In genomic region chr3:48445277-48445882, GRCh38 we compare ENCODE assay signal across 12 cellular contexts. TPM values are rescaled to one million over a fixed set of nuclear protein-coding genes. Genes with fewer than 3 reads are reported as not detected.
DNase-seq lines count a peak whose midpoint lies in the region; ATAC-seq and TF ChIP-seq lines count a peak whose summit lies in the region.
"Had no signal": no experiment of that assay in that cellular context is flagged by ENCODE, and none has a peak within 500 bp of the region (broad histone marks: within the 10 kb centered on the region; RNA-seq: fewer than 3 reads in every experiment).

No MANE protein-coding gene starts in this region.

- no peak overlapping the region for H2BK12ac ChIP-seq in trophoblast cell (ENCODE audit: low read length)

- H2BK120ac ChIP-seq in trophoblast cell (ENCODE audit: insufficient read depth, low read length, poor library complexity) = no peak overlapping the region

- no peak for DNase-seq in CD8-positive, alpha-beta memory T cell
- no peak for DNase-seq in effector memory CD4-positive, alpha-beta T cell
- DNase-seq in neural crest cell (ENCODE audit: low read depth, low spot score) (no peak), anterior cingulate cortex (lab: John Stamatoyannopoulos, UW) (no peak), trophoblast cell (no peak), midbrain (lab: John Stamatoyannopoulos, UW) (no peak)
- DNase-seq: effector CD8-positive, alpha-beta T cell; NCI-H2171 treated with DMSO at 0.1 percent for 48 hours; retina; upper lobe of left lung had no signal

- no peak overlapping the region for H3K27ac ChIP-seq in CD8-positive, alpha-beta memory T cell (ENCODE audit: low read depth, low read length)
- H3K27ac ChIP-seq in effector memory CD4-positive, alpha-beta T cell (ENCODE audit: insufficient read depth, low read length, poor library complexity, severe bottlenecking) = peak overlapping the region; percentile 71
- H3K27ac ChIP-seq in trophoblast cell (ENCODE audit: low read depth, low read length) = no peak overlapping the region

- H4K12ac ChIP-seq in trophoblast cell (ENCODE audit: low read depth, low read length) = no peak overlapping the region

- CTCF ChIA-PET in CD8-positive, alpha-beta memory T cell (lab: Charles Lee) = interaction anchor here (1.4 to 4.7 kb wide), 7 partner anchors 10 to 112 kb away, joined by 3 to 60 read pairs (median 7); no protein-coding TSS in a partner anchor

- H3K4ac ChIP-seq in trophoblast cell (ENCODE audit: low read depth, low read length) = no peak overlapping the region

- no peak overlapping the region for H3K14ac ChIP-seq in trophoblast cell (ENCODE audit: low read length)

- peak overlapping the region; percentile 91 to 96 (median 95) for H3K27ac Mint-ChIP-seq in CD8-positive, alpha-beta memory T cell
- no peak overlapping the region for H3K27ac Mint-ChIP-seq in neural crest cell (ENCODE audit: unreplicated experiment)

- H3K4me1 ChIP-seq in CD8-positive, alpha-beta memory T cell (ENCODE audit: insufficient read depth, low read length) = peaks cover 33% of the 10 kb centered on the region
- H3K4me1 ChIP-seq in Loucy (ENCODE audit: insufficient read depth, low read length, poor library complexity, severe bottlenecking) (peaks cover 39% of the 10 kb centered on the region), trophoblast cell (ENCODE audit: control insufficient read depth in 1 of 2, insufficient read depth in 2 of 2, low read length in 2 of 2) (peaks cover 9 to 10% of the 10 kb centered on the region in 2 experiments)
- peaks cover 22% of the 10 kb centered on the region for H3K4me1 ChIP-seq in effector memory CD4-positive, alpha-beta T cell (ENCODE audit: control insufficient read depth, insufficient read depth, low read length, poor library complexity, severe bottlenecking)

- H3K4me2 ChIP-seq in Loucy (ENCODE audit: low read depth, low read length, poor library complexity, severe bottlenecking) (peak overlapping the region; percentile 97), trophoblast cell (ENCODE audit: low read length) (no peak overlapping the region)

- H2AFZ ChIP-seq in Loucy (ENCODE audit: low read length) = no peak overlapping the region
- no peak overlapping the region for H2AFZ ChIP-seq in trophoblast cell (ENCODE audit: insufficient read depth, low read length, poor library complexity)

- H3K27me3 Mint-ChIP-seq in CD8-positive, alpha-beta memory T cell = no peaks in the 10 kb centered on the region
- no peaks in the 10 kb centered on the region for H3K27me3 Mint-ChIP-seq in neural crest cell (ENCODE audit: low read depth)

- peaks cover 3% of the 10 kb centered on the region for H3K79me1 ChIP-seq in trophoblast cell (ENCODE audit: low read length)

- no peaks in the 10 kb centered on the region for H3K27me3 ChIP-seq in CD8-positive, alpha-beta memory T cell (ENCODE audit: insufficient read depth, low read length, poor library complexity, severe bottlenecking)
- no peaks in the 10 kb centered on the region for H3K27me3 ChIP-seq in Loucy (ENCODE audit: insufficient read depth, low read length, poor library complexity, severe bottlenecking)
- no peaks in the 10 kb centered on the region for H3K27me3 ChIP-seq in effector memory CD4-positive, alpha-beta T cell (replicated peaks; ENCODE audit: control insufficient read depth, insufficient read depth, low read length, poor library complexity, severe bottlenecking)
- no peaks in the 10 kb centered on the region for H3K27me3 ChIP-seq in trophoblast cell (ENCODE audit: insufficient read depth, low read length)
- H3K27me3 ChIP-seq: upper lobe of left lung had no signal

- no peak overlapping the region for H3K18ac ChIP-seq in trophoblast cell (ENCODE audit: low read length)

- H3K9ac ChIP-seq in Loucy (ENCODE audit: low read depth, low read length, poor library complexity, severe bottlenecking) = peak overlapping the region; percentile 95
- no peak overlapping the region for H3K9ac ChIP-seq in trophoblast cell (ENCODE audit: low read length)

- H2AK5ac ChIP-seq in trophoblast cell (ENCODE audit: low read length) = no peak overlapping the region

- no peaks in the 10 kb centered on the region for H3K9me3 ChIP-seq in CD8-positive, alpha-beta memory T cell (ENCODE audit: low read length)
- H3K9me3 ChIP-seq in Loucy (ENCODE audit: insufficient read depth, low read depth, low read length) = no peaks in the 10 kb centered on the region
- no peaks in the 10 kb centered on the region for H3K9me3 ChIP-seq in effector memory CD4-positive, alpha-beta T cell (ENCODE audit: control insufficient read depth, low read length)
- H3K9me3 ChIP-seq in trophoblast cell (ENCODE audit: insufficient read depth, low read depth, low read length) = no peaks in the 10 kb centered on the region
- H3K9me3 ChIP-seq: upper lobe of left lung had no signal

- ATAC-seq in HG03108 (IDR thresholded peaks at IDR 0.05; ENCODE audit: unreplicated experiment) = no peak

- peak overlapping the region; percentile 84 to 94 (median 88) for H3K4me3 Mint-ChIP-seq in CD8-positive, alpha-beta memory T cell
- H3K4me3 Mint-ChIP-seq in neural crest cell = peak overlapping the region; percentile 89

- no peak overlapping the region for H3K4me3 ChIP-seq in CD8-positive, alpha-beta memory T cell (ENCODE audit: low read length)
- peak overlapping the region; percentile 98 for H3K4me3 ChIP-seq in Loucy (ENCODE audit: low read length, poor library complexity, severe bottlenecking)
- no peak overlapping the region for H3K4me3 ChIP-seq in effector memory CD4-positive, alpha-beta T cell (ENCODE audit: insufficient read depth, low read depth, low read length, poor library complexity, severe bottlenecking)
- H3K4me3 ChIP-seq in trophoblast cell (ENCODE audit: low read depth, low read length) = no peak overlapping the region

- H3K9me3 Mint-ChIP-seq in CD8-positive, alpha-beta memory T cell = no peaks in the 10 kb centered on the region
- H3K9me3 Mint-ChIP-seq in neural crest cell = no peaks in the 10 kb centered on the region

- H3K23ac ChIP-seq in trophoblast cell (ENCODE audit: low read length) = no peak overlapping the region

- no peaks in the 10 kb centered on the region for H3K9me2 ChIP-seq in Loucy (replicated peaks; ENCODE audit: low read depth, low read length)

- H4K20me1 ChIP-seq in Loucy (ENCODE audit: insufficient read depth, low read length, poor library complexity, severe bottlenecking) = peaks cover 31% of the 10 kb centered on the region

- POLR2A ChIA-PET in CD8-positive, alpha-beta memory T cell (lab: Charles Lee) = interaction anchor here (0.6 to 1.8 kb wide), 8 partner anchors 10 to 205 kb away, joined by 3 to 10 read pairs (median 5); partner anchors contain the start of genes SHISA5 and ZNF589

- peaks cover 0 to 51% (median 8%) of the 10 kb centered on the region in 3 donors for H3K36me3 Mint-ChIP-seq in CD8-positive, alpha-beta memory T cell
- peaks cover 2% of the 10 kb centered on the region for H3K36me3 Mint-ChIP-seq in neural crest cell (ENCODE audit: low read depth)

- no peak for TF ChIP-seq CTCF in Loucy (conservative IDR thresholded peaks at IDR 0.05; ENCODE audit: low read length)
- no peak for TF ChIP-seq CTCF in neural crest cell (conservative IDR thresholded peaks at IDR 0.05)

- H4K91ac ChIP-seq in trophoblast cell (ENCODE audit: low read depth, low read length) = no peak overlapping the region

- H3F3A ChIP-seq in Loucy (ENCODE audit: low read depth) = no peaks in the 10 kb centered on the region

- H3K36me3 ChIP-seq in CD8-positive, alpha-beta memory T cell (ENCODE audit: insufficient read depth, low read length) = peaks cover 17% of the 10 kb centered on the region
- peaks cover 10% of the 10 kb centered on the region; the same call in 1 of the 2 replicates for H3K36me3 ChIP-seq in Loucy (ENCODE audit: insufficient read depth, low read length)
- peaks cover 12% of the 10 kb centered on the region for H3K36me3 ChIP-seq in effector memory CD4-positive, alpha-beta T cell (ENCODE audit: control insufficient read depth, insufficient read depth, low read length)
- peaks cover 16 to 22% of the 10 kb centered on the region in 2 experiments for H3K36me3 ChIP-seq in trophoblast cell (ENCODE audit: control insufficient read depth in 1 of 2, insufficient read depth in 2 of 2, low read length in 2 of 2)

- H2BK5ac ChIP-seq in trophoblast cell (ENCODE audit: low read depth, low read length, poor library complexity) = no peak overlapping the region

- H3K4me1 Mint-ChIP-seq in CD8-positive, alpha-beta memory T cell = peaks cover 33 to 58% (median 45%) of the 10 kb centered on the region in 3 donors
- peaks cover 44% of the 10 kb centered on the region for H3K4me1 Mint-ChIP-seq in neural crest cell

- no CpG with 5 or more reads among the region's 6 CpGs for WGBS in trophoblast cell (ENCODE audit: extremely low coverage, insufficient coverage, insufficient read length)

- H3K79me2 ChIP-seq in Loucy (ENCODE audit: insufficient read depth, low read length) (peaks cover 55% of the 10 kb centered on the region), trophoblast cell (ENCODE audit: control insufficient read depth, insufficient read depth, low read length, poor library complexity) (peaks cover 4% of the 10 kb centered on the region)

- H4K8ac ChIP-seq in trophoblast cell (ENCODE audit: low read depth, low read length) = no peak overlapping the region

RNA-seq across cellular contexts. Expression of gene ATRIP, which starts 1.2 kb away (rescaled TPM):
- total RNA-seq in CD8-positive, alpha-beta memory T cell = 10 to 100 TPM; 22.1 to 22.8 TPM
- polyA plus RNA-seq in CD8-positive, alpha-beta memory T cell = 13.4 TPM
- 21.8 and 22.1 TPM in 2 replicates for total RNA-seq in neural crest cell
- polyA plus RNA-seq in trophoblast cell (2013) = 9.1 and 9.8 TPM in 2 replicates

RNA-seq across cellular contexts. Expression of gene TMA7, which starts 5.3 kb away (rescaled TPM):
- 100 to 1,000 TPM; 420 to 494 TPM for total RNA-seq in CD8-positive, alpha-beta memory T cell
- 826 TPM for polyA plus RNA-seq in CD8-positive, alpha-beta memory T cell
- 309 and 318 TPM in 2 replicates for total RNA-seq in neural crest cell
- polyA plus RNA-seq in trophoblast cell (2013) = 586 and 607 TPM in 2 replicates

RNA-seq across cellular contexts. Expression of gene CCDC51, which starts 5.5 kb away (rescaled TPM):
- 10 to 100 TPM; 24.2 to 26.0 TPM for total RNA-seq in CD8-positive, alpha-beta memory T cell
- 11.3 TPM for polyA plus RNA-seq in CD8-positive, alpha-beta memory T cell
- 12.4 TPM in 2 replicates for total RNA-seq in neural crest cell
- polyA plus RNA-seq in trophoblast cell (2013) = 11.1 and 11.5 TPM in 2 replicates

RNA-seq across cellular contexts. Expression of gene PLXNB1, which starts 15.5 kb away (rescaled TPM):
- total RNA-seq in CD8-positive, alpha-beta memory T cell = 1 to 10 TPM; 3.1 to 5.5 TPM
- 0.30 TPM for polyA plus RNA-seq in CD8-positive, alpha-beta memory T cell
- 161 and 180 TPM in 2 replicates for total RNA-seq in neural crest cell
- 48.1 and 50.4 TPM in 2 replicates for polyA plus RNA-seq in trophoblast cell (2013)

RNA-seq across cellular contexts. Expression of gene SHISA5, which starts 58.6 kb away (rescaled TPM):
- total RNA-seq in CD8-positive, alpha-beta memory T cell = 100 to 1,000 TPM; 102 TPM
- 470 TPM for polyA plus RNA-seq in CD8-positive, alpha-beta memory T cell
- 117 and 124 TPM in 2 replicates for total RNA-seq in neural crest cell
- polyA plus RNA-seq in trophoblast cell (2013) = 314 and 318 TPM in 2 replicates
